ENCODE assay signal across 28 cellular contexts in the genomic region with DNA sequence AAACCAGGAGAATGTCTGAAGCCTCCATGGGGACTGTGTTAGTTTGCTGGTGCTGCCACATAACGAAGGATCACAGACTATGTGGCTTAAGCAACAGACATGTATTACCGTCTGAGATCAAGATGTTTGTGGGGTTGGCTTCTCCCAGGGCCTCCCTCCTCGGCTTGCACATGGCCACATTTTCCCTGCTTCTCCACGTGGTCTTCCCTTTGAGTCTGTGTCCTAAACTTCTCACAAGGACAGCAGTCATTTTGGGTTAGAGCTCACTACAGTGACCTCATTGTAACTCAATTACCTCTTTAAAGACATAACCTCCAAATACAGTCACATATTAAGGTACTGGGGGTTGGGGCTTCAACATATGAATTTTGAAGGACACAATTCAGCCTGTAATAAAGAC. TPM values are rescaled to one million over a fixed set of nuclear protein-coding genes. Genes with fewer than 3 reads are reported as not detected.
A peak's percentile ranks its signal among the peaks of the same experiment; 100 is the strongest.
DNase-seq lines count a peak whose midpoint lies in the region; ATAC-seq, FAIRE-seq and TF ChIP-seq lines count a peak whose summit lies in the region.
"Had no signal": no experiment of that assay in that cellular context is flagged by ENCODE, and none has a peak within 500 bp of the region (broad histone marks: within the 10 kb centered on the region; RNA-seq: fewer than 3 reads in every experiment).

No MANE protein-coding gene starts in this region.

- no peak for ATAC-seq in HepG2
- no peak for ATAC-seq in right lobe of liver
- no peak for ATAC-seq in T-helper 17 cell
- ATAC-seq in GM18867 (IDR thresholded peaks at IDR 0.05; ENCODE audit: unreplicated experiment) = no peak
- ATAC-seq in PC-3 = no peak
- ATAC-seq: activated T-cell treated with anti-CD3 and anti-CD28 coated beads, Interleukin-2, amount 50 U/mL, for 4 hours; esophagus mucosa; psoas muscle; Right ventricle myocardium inferior had no signal

- no peak for TF ChIP-seq RAD21 in HepG2 (CRISPR knock-in tag; IDR thresholded peaks at IDR 0.05)

- in situ Hi-C loops in HepG2 (cut with HindIII; ENCODE audit: extremely low pct_ligation_motif_present, low pct_unique_long_range_greater_than_20kb) = loop anchor here (25.0 kb wide), 1 partner anchor 405 kb away; the partner anchor contains the start of gene TGIF1

- H3K36me3 Mint-ChIP-seq in T-helper 17 cell (ENCODE audit: low read depth) (peaks cover 4% of the 10 kb centered on the region), immature natural killer cell (peaks cover 0 to 7% (median 6%) of the 10 kb centered on the region in 3 donors)

- peak overlapping the region; percentile 100 for H3K27ac Mint-ChIP-seq in T-helper 17 cell
- peak overlapping the region; percentile 84 to 97 (median 94) for H3K27ac Mint-ChIP-seq in immature natural killer cell

- H3K4me1 ChIP-seq in HepG2 (ENCODE audit: insufficient read depth, low read length) = peaks cover 99% of the 10 kb centered on the region
- peaks cover 0 to 18% (median 3%) of the 10 kb centered on the region in 4 donors for H3K4me1 ChIP-seq in right lobe of liver
- H3K4me1 ChIP-seq in PC-3 (ENCODE audit: insufficient read depth, low read length) = peaks cover 10% of the 10 kb centered on the region
- H3K4me1 ChIP-seq: psoas muscle, vagina had no signal

- H3K4me3 Mint-ChIP-seq in T-helper 17 cell (no peak overlapping the region), immature natural killer cell (peak overlapping the region in 2 of 5 donors; percentile 11 to 46)
- H3K4me3 Mint-ChIP-seq: activated T-cell treated with anti-CD3 and anti-CD28 coated beads, Interleukin-2, amount 50 U/mL, for 4 hours; brain had no signal

- H2AFZ ChIP-seq in HepG2 (ENCODE audit: low read length) (no peak overlapping the region), PC-3 (ENCODE audit: low read length) (no peak overlapping the region)

- peaks cover 10% of the 10 kb centered on the region for H3K79me2 ChIP-seq in HepG2 (ENCODE audit: insufficient read depth, low read length)
- H3K79me2 ChIP-seq in PC-3 (ENCODE audit: low read length) = no peaks in the 10 kb centered on the region

- POLR2A ChIA-PET in HepG2 (lab: Yijun Ruan, JAX) (no interaction called here), PC-3 (lab: Charles Lee; ENCODE audit: unreplicated experiment) (no interaction called here)

- BruUV-seq in HepG2 (replicated peaks; lab: Mats Ljungman, UMichigan) (no TSS peak), PC-3 (replicated peaks; lab: Mats Ljungman, UMichigan) (no TSS peak)

- peaks cover 0 to 2% (median 0%) of the 10 kb centered on the region in 6 donors for H3K9me3 Mint-ChIP-seq in immature natural killer cell

- TF ChIP-seq CTCF in HepG2 (CRISPR knock-in tag; IDR thresholded peaks at IDR 0.05) (no peak), right lobe of liver (IDR thresholded peaks at IDR 0.05) (no peak), PC-3 (conservative IDR thresholded peaks at IDR 0.05; ENCODE audit: low read depth, low read length) (no peak)

- DNase-seq in HepG2 (ENCODE audit: low spot score) = no peak
- DNase-seq in right lobe of liver = no peak
- no peak for DNase-seq in T-helper 17 cell
- no peak for DNase-seq in immature natural killer cell
- DNase-seq in PC-3 = no peak
- no peak for DNase-seq in medulla oblongata (ENCODE audit: extremely low spot score)
- DNase-seq: activated CD4-positive, alpha-beta T cell treated with anti-CD3 and anti-CD28 coated beads for 4 hours; activated T-cell treated with anti-CD3 and anti-CD28 coated beads, Interleukin-2, amount 50 U/mL, for 4 hours; Caco-2; effector CD8-positive, alpha-beta T cell; foreskin melanocyte; hippocampal formation; Kasumi-1; NCI-H1048; NCI-H2029; NCI-H226; NCI-H82; psoas muscle; stimulated activated CD4-positive, alpha-beta T cell treated with anti-CD3 and anti-CD28 coated beads, Interleukin-1b, Interleukin-23, amount 100 ng/mL, for 48 hours had no signal

- CTCF ChIA-PET in HepG2 (lab: Yijun Ruan, JAX; ENCODE audit: low intra/inter-chr PET ratio, low total read pairs) = no interaction called here
- CTCF ChIA-PET in PC-3 (lab: Charles Lee) = no interaction called here

- H4K20me1 ChIP-seq in HepG2 (ENCODE audit: insufficient read depth, low read length) (no peaks in the 10 kb centered on the region), PC-3 (ENCODE audit: low read length) (no peaks in the 10 kb centered on the region)

- no peaks in the 10 kb centered on the region for H3K27me3 ChIP-seq in HepG2 (ENCODE audit: control insufficient read depth in 1 of 2, insufficient read depth in 2 of 2, low read length in 2 of 2)
- H3K27me3 ChIP-seq in right lobe of liver = no peaks in the 10 kb centered on the region
- no peaks in the 10 kb centered on the region for H3K27me3 ChIP-seq in PC-3 (ENCODE audit: low read length)
- H3K27me3 ChIP-seq: neutrophil, suprapubic skin, vagina had no signal

- no peaks in the 10 kb centered on the region for H3F3A ChIP-seq in PC-3 (ENCODE audit: low read length, unreplicated experiment)

- TF ChIP-seq EP300 in HepG2 (IDR thresholded peaks at IDR 0.05; ENCODE audit: low read depth in 2 of 2, low read length in 2 of 2) (no peak), HepG2 (CRISPR knock-in tag; IDR thresholded peaks at IDR 0.05; ENCODE audit: borderline replicate concordance) (no peak)

- no peaks in the 10 kb centered on the region for H3K9me2 ChIP-seq in PC-3 (replicated peaks; ENCODE audit: low read length)

- TF ChIP-seq POLR2A in HepG2 (IDR thresholded peaks at IDR 0.05; ENCODE audit: insufficient read depth in 1 of 2, low read depth in 2 of 2, low read length in 2 of 2) (no peak), right lobe of liver (IDR thresholded peaks at IDR 0.05) (no peak)

- H3K9ac ChIP-seq in HepG2 (ENCODE audit: insufficient read depth, low read depth, low read length) (peak overlapping the region; percentile 11), PC-3 (ENCODE audit: low read length) (no peak overlapping the region)

- H3K4me3 ChIP-seq in HepG2 (replicated peaks in 1 of 3; ENCODE audit: insufficient read depth in 1 of 3, low read depth in 2 of 3, low read length in 3 of 3) = no peak overlapping the region
- no peak overlapping the region for H3K4me3 ChIP-seq in right lobe of liver
- no peak overlapping the region for H3K4me3 ChIP-seq in PC-3 (ENCODE audit: low read length)
- H3K4me3 ChIP-seq: psoas muscle, suprapubic skin, vagina had no signal

- H3K4me1 Mint-ChIP-seq in T-helper 17 cell = peaks cover 42% of the 10 kb centered on the region
- peaks cover 60 to 63% of the 10 kb centered on the region in 2 donors for H3K4me1 Mint-ChIP-seq in immature natural killer cell

- H3K27ac ChIP-seq in HepG2 (ENCODE audit: extremely low read length, insufficient read depth, low read length) (peak overlapping the region; percentile 92), right lobe of liver (no peak overlapping the region), PC-3 (ENCODE audit: low read length) (no peak overlapping the region)
- H3K27ac ChIP-seq: neutrophil, psoas muscle, suprapubic skin, vagina had no signal

- 96% methylated on average over 3 of the region's 4 CpGs for WGBS in HepG2 (ENCODE audit: low lambda C conversion rate)
- 100% methylated on average over 1 of the region's 4 CpGs for WGBS in right lobe of liver (ENCODE audit: insufficient coverage, low coverage, low lambda C conversion rate, missing lambda C conversion rate)

- FAIRE-seq in HepG2 (lab: Jason Lieb, UNC) = no peak
- FAIRE-seq: GM12892, TTC549 had no signal

- intact Hi-C loops in HepG2 (cut with micrococcal nuclease; ENCODE audit: unreplicated experiment) = no loop called here
- intact Hi-C loops in right lobe of liver (cut with DNase I) = no loop called here
- intact Hi-C loops in PC-3 (cut with micrococcal nuclease) = no loop called here

- H3K9me3 ChIP-seq in HepG2 (ENCODE audit: low read length) = no peaks in the 10 kb centered on the region
- no peaks in the 10 kb centered on the region for H3K9me3 ChIP-seq in right lobe of liver
- H3K9me3 ChIP-seq in T-helper 17 cell (ENCODE audit: control insufficient read depth, low read length, poor library complexity, severe bottlenecking) = no peaks in the 10 kb centered on the region
- H3K9me3 ChIP-seq in PC-3 (ENCODE audit: low read length) = no peaks in the 10 kb centered on the region
- H3K9me3 ChIP-seq: neutrophil, psoas muscle, suprapubic skin, vagina had no signal

- H3K27me3 Mint-ChIP-seq in T-helper 17 cell = no peaks in the 10 kb centered on the region
- peaks cover 5 to 15% (median 10%) of the 10 kb centered on the region in 3 donors for H3K27me3 Mint-ChIP-seq in immature natural killer cell (ENCODE audit: low read depth in 3 of 3)
- H3K27me3 Mint-ChIP-seq: brain had no signal

- H3K36me3 ChIP-seq in HepG2 (replicated peaks in 1 of 2; ENCODE audit: control insufficient read depth in 1 of 2, insufficient read depth in 2 of 2, low read length in 2 of 2) (no peaks in the 10 kb centered on the region), right lobe of liver (no peaks in the 10 kb centered on the region), PC-3 (ENCODE audit: low read depth, low read length) (no peaks in the 10 kb centered on the region)
- H3K36me3 ChIP-seq: neutrophil, suprapubic skin, vagina had no signal

- H3K4me2 ChIP-seq in HepG2 (ENCODE audit: low read depth, low read length) = no peak overlapping the region
- no peak overlapping the region for H3K4me2 ChIP-seq in PC-3 (ENCODE audit: low read length)

RNA-seq across cellular contexts. Expression of gene LPIN2, which starts 44.6 kb away (rescaled TPM):
- total RNA-seq in HepG2 (2016; rRNA removed; fragmentation: Illumina TruSeq; extraction: Trizol) = 46.0 and 59.5 TPM in 2 replicates
- 12.8 and 14.6 TPM in 2 replicates for total RNA-seq in HepG2 (2016; cell fraction: cytosol; rRNA removed; fragmentation: Illumina TruSeq; extraction: Trizol; ENCODE audit: low read depth)
- total RNA-seq in HepG2 (2016; cell fraction: insoluble cytoplasmic fraction; rRNA removed; fragmentation: Illumina TruSeq; extraction: Trizol) = 44.4 and 54.4 TPM in 2 replicates
- 20.5 and 21.5 TPM in 2 replicates for total RNA-seq in HepG2 (2016; cell fraction: membrane; rRNA removed; fragmentation: Illumina TruSeq; extraction: Trizol)
- total RNA-seq in HepG2 (2016; cell fraction: nucleus; rRNA removed; fragmentation: Illumina TruSeq; extraction: Trizol) = 50.5 and 53.1 TPM in 2 replicates
- 110 and 119 TPM in 2 replicates for polyA plus RNA-seq in HepG2 (2011; rRNA removed)
- polyA plus RNA-seq in HepG2 (2011; cell fraction: cytosol; rRNA removed) = 76.4 and 101 TPM in 2 replicates
- polyA plus RNA-seq in HepG2 (2011; cell fraction: nucleus; rRNA removed) = 114 and 124 TPM in 2 replicates
- 53.5 and 68.4 TPM in 2 replicates for polyA plus RNA-seq in HepG2 (2012)
- 1.7 and 2.2 TPM in 2 replicates for polyA plus RNA-seq in HepG2 (2016; cell fraction: cytosol; fragmentation: Illumina TruSeq; extraction: Trizol; ENCODE audit: low read depth)
- polyA plus RNA-seq in HepG2 (2016; cell fraction: insoluble cytoplasmic fraction; fragmentation: Illumina TruSeq; extraction: Trizol; ENCODE audit: low read depth) = 32.7 and 38.7 TPM in 2 replicates
- 5.6 and 6.6 TPM in 2 replicates for polyA plus RNA-seq in HepG2 (2016; cell fraction: membrane; fragmentation: Illumina TruSeq; extraction: Trizol; ENCODE audit: low read depth)
- 51.6 and 53.6 TPM in 2 replicates for polyA plus RNA-seq in HepG2 (2016; cell fraction: nucleus; fragmentation: Illumina TruSeq; extraction: Trizol; ENCODE audit: insufficient read depth, low read depth)
- polyA minus RNA-seq in HepG2 (2011; rRNA and poly(A)+ RNA removed; ENCODE audit: low replicate concordance) = 31.2 and 149 TPM in 2 replicates
- 95.1 and 103 TPM in 2 replicates for polyA minus RNA-seq in HepG2 (2011; cell fraction: cytosol; rRNA and poly(A)+ RNA removed)
- polyA minus RNA-seq in HepG2 (2011; cell fraction: nucleus; rRNA and poly(A)+ RNA removed) = 171 and 204 TPM in 2 replicates
- 100 to 1,000 TPM in 5 of 6 experiments, 10 to 100 TPM in 1; 64.9 to 175 (median 150) TPM for total RNA-seq in right lobe of liver
- total RNA-seq in T-helper 17 cell = 10 to 100 TPM; 75.8 to 84.8 TPM
- polyA plus RNA-seq in immature natural killer cell = 10 to 100 TPM; 17.3 to 80.1 (median 31.0) TPM
- total RNA-seq in PC-3 (2014; rRNA removed) = 9.8 and 10.7 TPM in 2 replicates
